24 cellular contexts compared by ENCODE assay signal in genomic region chr13:31115616-31116015, GRCh38. TPM values are rescaled to one million over a fixed set of nuclear protein-coding genes. Genes with fewer than 3 reads are reported as not detected.
DNase-seq lines count a peak whose midpoint lies in the region; FAIRE-seq and TF ChIP-seq lines count a peak whose summit lies in the region.
"Had no signal": no experiment of that assay in that cellular context is flagged by ENCODE, and none has a peak within 500 bp of the region (broad histone marks: within the 10 kb centered on the region; RNA-seq: fewer than 3 reads in every experiment).

No MANE protein-coding gene starts in this region.

- dilution Hi-C loops in keratinocyte (cut with MboI; ENCODE audit: extremely low pct_ligation_motif_present, low sequenced_read_pairs), result no loop called here

- H3K27ac ChIP-seq in keratinocyte (ENCODE audit: control insufficient read depth, insufficient read depth, low read length), result peak overlapping the region; percentile 56
- H3K27ac ChIP-seq: A549, PC-9, thoracic aorta had no signal

- no peaks in the 10 kb centered on the region for H3K9me1 ChIP-seq in keratinocyte (ENCODE audit: control insufficient read depth, extremely low read depth, insufficient read depth, low read length)

- FAIRE-seq in bronchial epithelial cell (lab: Jason Lieb, UNC), result no peak
- FAIRE-seq in keratinocyte (lab: Jason Lieb, UNC), result peak; percentile 55
- FAIRE-seq: A549, K562 had no signal

- H4K20me1 ChIP-seq in keratinocyte (ENCODE audit: control insufficient read depth, extremely low read depth, insufficient read depth, low read length), result no peaks in the 10 kb centered on the region

- TF ChIP-seq CTCF in bronchial epithelial cell (IDR thresholded peaks at IDR 0.05; ENCODE audit: insufficient read depth, low read length, severe bottlenecking) (no peak), keratinocyte (optimal IDR thresholded peaks at IDR 0.05 in 1 of 3, IDR thresholded peaks at IDR 0.05 in 1 of 3, conservative IDR thresholded peaks at IDR 0.05 in 1 of 3; ENCODE audit: extremely low read depth in 1 of 3, insufficient read depth in 2 of 3, low read length in 3 of 3) (no peak)

- DNase-seq in DMS153 (lab: John Stamatoyannopoulos, UW) (peak; percentile 28), NCI-H345 treated with DMSO at 0.1 percent for 48 hours (lab: John Stamatoyannopoulos, UW; ENCODE audit: unreplicated experiment) (peak; percentile 7), bronchial epithelial cell (ENCODE audit: low read depth) (peak; percentile 89), keratinocyte (ENCODE audit: low read depth, low spot score) (no peak), cerebellar nuclear complex (lab: John Stamatoyannopoulos, UW) (no peak), KG1 (lab: John Stamatoyannopoulos, UW) (no peak), NCI-H226 (no peak)
- no peak for DNase-seq in stimulated activated CD4-positive, alpha-beta T cell treated with anti-CD3 and anti-CD28 coated beads, Interleukin-12 subunit alpha, Interleukin-12 subunit beta, amount 100 ng/mL, for 4 hours
- DNase-seq: activated CD4-positive, alpha-beta T cell treated with anti-CD3 and anti-CD28 coated beads for 36 hours; activated CD8-positive, alpha-beta T cell treated with anti-CD3 and anti-CD28 coated beads, Interleukin-2, amount 10 ng/mL, durations not matched to agents 7 days and 5 days; anterior cingulate cortex; CD4-positive, alpha-beta memory T cell; cortex of kidney; GDM1; midbrain; naive thymus-derived CD8-positive, alpha-beta T cell; NCI-H1436; NCI-H2171; occipital lobe; PC-9; stimulated activated naive CD4-positive, alpha-beta T cell treated with Interleukin-2 at 50 U/mL for 16 hours had no signal

- H3K9me3 ChIP-seq in keratinocyte (ENCODE audit: control insufficient read depth, low read depth, low read length), result no peaks in the 10 kb centered on the region
- H3K9me3 ChIP-seq: A549, thoracic aorta had no signal

- peak overlapping the region; percentile 10 for H3K9ac ChIP-seq in keratinocyte (ENCODE audit: control insufficient read depth, extremely low read depth, insufficient read depth, low read length)

- H2AFZ ChIP-seq in keratinocyte (ENCODE audit: control insufficient read depth, low read length), result peak overlapping the region; percentile 20
- H2AFZ ChIP-seq: PC-9 had no signal

- peaks cover 19% of the 10 kb centered on the region for H3K4me1 ChIP-seq in keratinocyte (ENCODE audit: control insufficient read depth, extremely low read depth, insufficient read depth, low read length)
- H3K4me1 ChIP-seq: A549 had no signal

- H3K36me3 ChIP-seq in bronchial epithelial cell (ENCODE audit: control insufficient read depth, insufficient read depth, low read length), result no peaks in the 10 kb centered on the region
- no peaks in the 10 kb centered on the region for H3K36me3 ChIP-seq in keratinocyte (ENCODE audit: control insufficient read depth in 2 of 2, extremely low read depth in 1 of 2, insufficient read depth in 2 of 2, low read length in 2 of 2)
- H3K36me3 ChIP-seq: thoracic aorta had no signal

- peak overlapping the region; percentile 66 for H3K4me2 ChIP-seq in keratinocyte (ENCODE audit: control insufficient read depth, extremely low read depth, insufficient read depth, low read depth, low read length)
- H3K4me2 ChIP-seq: A549, PC-9 had no signal

- H3K79me2 ChIP-seq in keratinocyte (ENCODE audit: control insufficient read depth, insufficient read depth, low read length), result no peaks in the 10 kb centered on the region

- H3K4me3 ChIP-seq in bronchial epithelial cell (ENCODE audit: low read depth, low read length), result no peak overlapping the region
- H3K4me3 ChIP-seq in keratinocyte (ENCODE audit: control insufficient read depth in 2 of 3, extremely low read depth in 1 of 3, insufficient read depth in 2 of 3, low read depth in 1 of 3, low read length in 3 of 3), result peak overlapping the region in 1 of 3 experiments; percentile 17
- H3K4me3 ChIP-seq: A549, K562, PC-9, thoracic aorta had no signal

- H3K27me3 ChIP-seq in bronchial epithelial cell (ENCODE audit: control insufficient read depth, insufficient read depth, low read length) (no peaks in the 10 kb centered on the region), keratinocyte (ENCODE audit: control insufficient read depth, extremely low read depth, insufficient read depth, low read length) (no peaks in the 10 kb centered on the region)

RNA-seq across cellular contexts. Expression of gene HSPH1, which starts 46.1 kb away (rescaled TPM):
- 26.3 and 32.4 TPM in 2 replicates for total RNA-seq in bronchial epithelial cell
- polyA plus RNA-seq in keratinocyte, result 54.3 to 111 TPM (median 73.5 TPM) in 3 replicates
- polyA plus RNA-seq in keratinocyte (2011; ENCODE audit: low read depth), result 839 TPM
- polyA plus RNA-seq in keratinocyte (2011; cell fraction: cytosol; rRNA removed), result 51.0 and 97.3 TPM in 2 replicates
- polyA plus RNA-seq in keratinocyte (2011; cell fraction: nucleus; rRNA removed), result 87.1 and 138 TPM in 2 replicates
- polyA plus RNA-seq in keratinocyte (2012; ENCODE audit: low replicate concordance), result 114 and 211 TPM in 2 replicates
- polyA minus RNA-seq in keratinocyte, result 10.4 to 54.5 TPM (median 18.7 TPM) in 3 replicates
- 44.5 TPM for polyA minus RNA-seq in keratinocyte (2011; cell fraction: cytosol; rRNA and poly(A)+ RNA removed)
- polyA minus RNA-seq in keratinocyte (2011; cell fraction: nucleus; rRNA and poly(A)+ RNA removed), result 44.9 and 83.2 TPM in 2 replicates

Comparison
In these comparisons a context has a peak if more than half of its experiments do, and no peak if none do; other contexts are left out.
1. DNase-seq: peak in DMS153 (single experiment), NCI-H345 treated with DMSO at 0.1 percent for 48 hours (single experiment) and bronchial epithelial cell (single experiment); none in keratinocyte (single experiment), cerebellar nuclear complex (0 of 2), KG1 (single experiment), stimulated activated CD4-positive, alpha-beta T cell treated with anti-CD3 and anti-CD28 coated beads, Interleukin-12 subunit alpha, Interleukin-12 subunit beta, amount 100 ng/mL, for 4 hours (single experiment) and NCI-H226 (single experiment).